8 cellular contexts compared by ENCODE assay signal in the genomic region with DNA sequence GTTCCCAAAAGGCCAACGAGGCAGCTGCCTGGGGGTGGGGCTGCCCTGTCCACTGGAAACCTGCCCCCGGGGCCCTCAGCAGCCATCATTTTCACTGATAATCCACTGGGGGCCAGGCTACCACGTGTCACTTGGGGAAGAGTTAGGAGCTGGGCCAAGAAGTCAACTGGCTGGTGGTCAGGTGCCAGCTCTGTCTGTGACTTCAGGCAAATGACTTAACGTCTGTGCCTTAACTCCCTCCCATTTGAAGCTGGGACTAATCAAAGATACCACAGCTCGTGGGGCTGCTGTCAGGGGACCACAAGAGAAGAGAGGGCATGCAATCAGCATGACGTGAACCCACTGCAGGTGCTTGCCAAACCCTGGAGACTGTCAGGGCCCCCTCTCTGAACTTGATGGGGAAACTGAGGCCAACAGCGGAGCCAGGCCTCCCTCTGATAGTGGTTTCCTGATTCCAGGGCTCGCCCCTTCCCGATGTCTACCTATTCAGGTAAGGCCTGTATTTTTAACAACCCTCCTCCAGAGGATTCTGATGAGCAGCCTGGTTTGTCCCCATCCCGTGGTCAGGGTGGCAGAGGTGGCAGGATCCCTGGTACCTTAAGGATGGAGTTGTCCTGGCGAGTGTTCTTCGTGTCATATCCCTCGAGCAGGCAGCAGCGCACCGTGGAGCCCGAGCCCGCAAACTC. TPM values are rescaled to one million over a fixed set of nuclear protein-coding genes. Genes with fewer than 3 reads are reported as not detected.
DNase-seq lines count a peak whose midpoint lies in the region; ATAC-seq and TF ChIP-seq lines count a peak whose summit lies in the region.
"Had no signal": no experiment of that assay in that cellular context is flagged by ENCODE, and none has a peak within 500 bp of the region (broad histone marks: within the 10 kb centered on the region; RNA-seq: fewer than 3 reads in every experiment).

No MANE protein-coding gene starts in this region.

- no peak for ATAC-seq in activated CD8-positive, alpha-beta T cell treated with anti-CD3 and anti-CD28 coated beads, Interleukin-2, amount 10 ng/mL, durations not matched to agents 7 days and 5 days
- ATAC-seq in sciatic nerve = peak; percentile 4
- no peak for ATAC-seq in HG03432 (IDR thresholded peaks at IDR 0.05; ENCODE audit: unreplicated experiment)

- no peak for TF ChIP-seq POLR2A in erythroblast (IDR thresholded peaks at IDR 0.05; ENCODE audit: low read length)

- no peak overlapping the region for H3K4me3 Mint-ChIP-seq in activated CD8-positive, alpha-beta T cell treated with anti-CD3 and anti-CD28 coated beads, Interleukin-2, amount 10 ng/mL, durations not matched to agents 7 days and 5 days
- no peak overlapping the region for H3K4me3 Mint-ChIP-seq in HFFc6

- H3K36me3 Mint-ChIP-seq in activated CD8-positive, alpha-beta T cell treated with anti-CD3 and anti-CD28 coated beads, Interleukin-2, amount 10 ng/mL, durations not matched to agents 7 days and 5 days (ENCODE audit: low read depth) = peaks cover 62% of the 10 kb centered on the region
- H3K36me3 Mint-ChIP-seq in HFFc6 (ENCODE audit: low read depth) = no peaks in the 10 kb centered on the region

- peak overlapping the region; percentile 80 for H3K27ac Mint-ChIP-seq in activated CD8-positive, alpha-beta T cell treated with anti-CD3 and anti-CD28 coated beads, Interleukin-2, amount 10 ng/mL, durations not matched to agents 7 days and 5 days
- H3K27ac Mint-ChIP-seq in HFFc6 = no peak overlapping the region

- peaks cover 73% of the 10 kb centered on the region for H3K4me1 Mint-ChIP-seq in activated CD8-positive, alpha-beta T cell treated with anti-CD3 and anti-CD28 coated beads, Interleukin-2, amount 10 ng/mL, durations not matched to agents 7 days and 5 days (ENCODE audit: low read depth)
- 0 out of 2 replicates have a peak, but pooled peaks cover 5% of the 10 kb centered on the region for H3K4me1 Mint-ChIP-seq in HFFc6 (ENCODE audit: low read depth)

- no peak for TF ChIP-seq CTCF in HFFc6 (IDR thresholded peaks at IDR 0.05)

- H3K9me3 Mint-ChIP-seq in activated CD8-positive, alpha-beta T cell treated with anti-CD3 and anti-CD28 coated beads, Interleukin-2, amount 10 ng/mL, durations not matched to agents 7 days and 5 days (ENCODE audit: insufficient read depth) = no peaks in the 10 kb centered on the region
- H3K9me3 Mint-ChIP-seq in HFFc6 = no peaks in the 10 kb centered on the region

- POLR2A ChIA-PET in activated CD8-positive, alpha-beta T cell treated with anti-CD3 and anti-CD28 coated beads, Interleukin-2, amount 10 ng/mL, durations not matched to agents 7 days and 5 days (lab: Charles Lee) = no interaction called here

- intact Hi-C loops in sciatic nerve (cut with DNase I) = no loop called here

- no peak for DNase-seq in activated CD8-positive, alpha-beta T cell treated with anti-CD3 and anti-CD28 coated beads, Interleukin-2, amount 10 ng/mL, durations not matched to agents 7 days and 5 days
- DNase-seq in erythroblast (lab: John Stamatoyannopoulos, UW) (peak; percentile 72 to 76), sciatic nerve (ENCODE audit: low spot score) (no peak), COR-L47 (lab: John Stamatoyannopoulos, UW) (no peak), HFFc6 (no peak)
- DNase-seq: GF-D8 had no signal

- CTCF ChIA-PET in activated CD8-positive, alpha-beta T cell treated with anti-CD3 and anti-CD28 coated beads, Interleukin-2, amount 10 ng/mL, durations not matched to agents 7 days and 5 days (lab: Charles Lee) = interaction anchor here (1.2 to 15.0 kb wide), 3 partner anchors 8 to 85 kb away, joined by 3 to 144 read pairs (median 8); no protein-coding TSS in a partner anchor

- H3K27me3 Mint-ChIP-seq in activated CD8-positive, alpha-beta T cell treated with anti-CD3 and anti-CD28 coated beads, Interleukin-2, amount 10 ng/mL, durations not matched to agents 7 days and 5 days (ENCODE audit: low read depth) = no peaks in the 10 kb centered on the region
- no peaks in the 10 kb centered on the region; the same call in 1 of the 2 replicates for H3K27me3 Mint-ChIP-seq in HFFc6 (ENCODE audit: insufficient read depth)

RNA-seq across cellular contexts. Expression of a gene that starts 12.3 kb away (rescaled TPM):
- total RNA-seq in activated CD8-positive, alpha-beta T cell treated with anti-CD3 and anti-CD28 coated beads, Interleukin-2, amount 10 ng/mL, durations not matched to agents 7 days and 5 days = 10 to 100 TPM; 47.9 to 53.8 TPM
- total RNA-seq in sciatic nerve = 24.6 TPM
- 10 to 100 TPM; 42.5 to 49.6 (median 47.1) TPM for total RNA-seq in HFFc6 (2021; fragmentation: NEBNext Ultra II Directional; extraction: Animal tissue kit (Norgen Biotek cat#: 25700))

RNA-seq across cellular contexts. Expression of a gene that starts 19.4 kb away (rescaled TPM):
- total RNA-seq in activated CD8-positive, alpha-beta T cell treated with anti-CD3 and anti-CD28 coated beads, Interleukin-2, amount 10 ng/mL, durations not matched to agents 7 days and 5 days = 1 to 10 TPM; 2.6 to 2.7 TPM
- total RNA-seq in sciatic nerve = 2.0 TPM
- 1 to 10 TPM; 1.7 to 3.1 (median 2.1) TPM for total RNA-seq in HFFc6 (2021; fragmentation: NEBNext Ultra II Directional; extraction: Animal tissue kit (Norgen Biotek cat#: 25700))
- total RNA-seq: ascending aorta had no signal

RNA-seq across cellular contexts. Expression of a gene that starts 30.8 kb away (rescaled TPM):
- total RNA-seq in activated CD8-positive, alpha-beta T cell treated with anti-CD3 and anti-CD28 coated beads, Interleukin-2, amount 10 ng/mL, durations not matched to agents 7 days and 5 days = 100 to 1,000 TPM; 227 to 232 TPM
- total RNA-seq in sciatic nerve = 96.8 TPM
- total RNA-seq in HFFc6 (2021; fragmentation: NEBNext Ultra II Directional; extraction: Animal tissue kit (Norgen Biotek cat#: 25700)) = 10 to 100 TPM; 26.7 to 35.4 (median 29.3) TPM

RNA-seq across cellular contexts. Expression of a gene that starts 33.1 kb away (rescaled TPM):
- 10 to 100 TPM; 37.0 to 39.7 TPM for total RNA-seq in activated CD8-positive, alpha-beta T cell treated with anti-CD3 and anti-CD28 coated beads, Interleukin-2, amount 10 ng/mL, durations not matched to agents 7 days and 5 days
- total RNA-seq in sciatic nerve = 19.6 TPM
- total RNA-seq in HFFc6 (2021; fragmentation: NEBNext Ultra II Directional; extraction: Animal tissue kit (Norgen Biotek cat#: 25700)) = 10 to 100 TPM; 22.9 to 33.4 (median 27.7) TPM

RNA-seq across cellular contexts. Expression of a gene that starts 50.6 kb away (rescaled TPM):
- 10 to 100 TPM; 68.6 to 77.6 TPM for total RNA-seq in activated CD8-positive, alpha-beta T cell treated with anti-CD3 and anti-CD28 coated beads, Interleukin-2, amount 10 ng/mL, durations not matched to agents 7 days and 5 days
- 108 TPM for total RNA-seq in sciatic nerve
- total RNA-seq in HFFc6 (2021; fragmentation: NEBNext Ultra II Directional; extraction: Animal tissue kit (Norgen Biotek cat#: 25700)) = 10 to 100 TPM; 29.3 to 40.6 (median 34.2) TPM

Comparison
In these comparisons a context has a peak if more than half of its experiments do, and no peak if none do; other contexts are left out.
1. DNase-seq: peak in erythroblast (2 of 2); none in activated CD8-positive, alpha-beta T cell treated with anti-CD3 and anti-CD28 coated beads, Interleukin-2, amount 10 ng/mL, durations not matched to agents 7 days and 5 days (single experiment), sciatic nerve (single experiment), COR-L47 (single experiment) and HFFc6 (single experiment).